ENCODE assay signal across 21 cellular contexts in the genomic region with DNA sequence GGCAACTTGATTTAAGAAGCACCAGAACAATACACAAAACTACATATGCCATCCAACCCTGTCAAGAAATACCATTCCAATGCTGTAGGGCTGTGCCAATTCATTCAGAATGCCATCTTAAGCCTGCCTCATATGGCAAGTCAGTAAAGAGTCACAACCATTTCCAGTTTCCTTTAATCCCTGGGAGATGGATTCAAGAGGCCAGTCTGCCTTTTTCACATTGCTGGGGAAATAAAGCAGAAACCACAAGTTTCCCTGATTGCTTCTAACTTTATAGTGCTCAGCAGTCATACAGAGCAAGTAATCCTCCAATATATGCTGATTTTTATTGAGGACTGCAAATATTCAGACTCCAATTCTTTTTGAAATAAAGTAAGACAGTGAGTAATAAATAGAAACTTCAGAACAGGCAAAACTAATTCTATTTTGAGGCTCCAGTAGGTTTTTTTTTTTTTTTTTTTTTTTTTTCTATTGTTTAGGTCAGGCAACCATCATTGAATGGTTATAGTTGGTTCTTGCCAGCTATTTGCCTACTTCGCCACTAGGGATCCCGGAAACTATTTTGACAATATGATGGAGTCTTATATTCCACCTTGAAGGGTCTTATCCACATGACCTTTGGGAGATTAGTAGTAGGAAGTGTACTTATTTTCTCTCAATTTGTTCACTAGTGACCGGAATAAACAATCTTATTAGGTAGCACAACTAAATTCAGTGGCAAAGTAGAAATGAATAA.
A peak's percentile ranks its signal among the peaks of the same experiment; 100 is the strongest.
DNase-seq lines count a peak whose midpoint lies in the region; ATAC-seq and TF ChIP-seq lines count a peak whose summit lies in the region.
"Had no signal": no experiment of that assay in that cellular context is flagged by ENCODE, and none has a peak within 500 bp of the region (broad histone marks: within the 10 kb centered on the region; RNA-seq: fewer than 3 reads in every experiment).

No MANE protein-coding gene starts in this region.

- no peak overlapping the region for H4K91ac ChIP-seq in trophoblast cell (ENCODE audit: low read depth, low read length)

- H3K4me1 Mint-ChIP-seq in stimulated activated naive B cell treated with anti-CD40 and anti-IgM and Interleukin-4, amounts not matched to agents 10 μg/mL and 1 μg/mL and 100 μg/mL, for 72 hours, result peaks cover 45 to 75% of the 10 kb centered on the region in 2 donors
- H3K4me1 Mint-ChIP-seq: activated CD8-positive, alpha-beta memory T cell treated with anti-CD3 and anti-CD28 coated beads, Interleukin-2, amount 10 ng/mL, durations not matched to agents 7 days and 5 days had no signal

- H2BK5ac ChIP-seq in trophoblast cell (ENCODE audit: low read depth, low read length, poor library complexity), result no peak overlapping the region

- peak overlapping the region; percentile 74 for H3K27ac ChIP-seq in epithelial cell of prostate
- no peak overlapping the region for H3K27ac ChIP-seq in trophoblast cell (ENCODE audit: low read depth, low read length)
- H3K27ac ChIP-seq: HL-60, SK-N-MC, suprapubic skin had no signal

- H3K27me3 Mint-ChIP-seq in stimulated activated naive B cell treated with anti-CD40 and anti-IgM and Interleukin-4, amounts not matched to agents 10 μg/mL and 1 μg/mL and 100 μg/mL, for 72 hours, result no peaks in the 10 kb centered on the region
- H3K27me3 Mint-ChIP-seq: activated CD8-positive, alpha-beta memory T cell treated with anti-CD3 and anti-CD28 coated beads, Interleukin-2, amount 10 ng/mL, durations not matched to agents 7 days and 5 days; activated naive CD8-positive, alpha-beta T cell treated with anti-CD3 and anti-CD28 coated beads, Interleukin-2, amount 50 U/mL, for 24 hours; IgD-negative memory B cell had no signal

- H3K79me1 ChIP-seq in trophoblast cell (ENCODE audit: low read length), result no peaks in the 10 kb centered on the region

- H3K9me3 Mint-ChIP-seq in stimulated activated naive B cell treated with anti-CD40 and anti-IgM and Interleukin-4, amounts not matched to agents 10 μg/mL and 1 μg/mL and 100 μg/mL, for 72 hours, result peaks cover 6 to 9% of the 10 kb centered on the region in 2 donors
- H3K9me3 Mint-ChIP-seq: activated T-helper 2 cell treated with anti-CD3 and anti-CD28 coated beads, Interferon-gamma antibody, Interleukin-2, Interleukin-4, amounts not matched to agents 10 μg/mL and 5 μg/mL and 100 μg/mL, durations not matched to agents 14 hours and 24 hours and 36 hours; IgD-negative memory B cell had no signal

- no peaks in the 10 kb centered on the region for H3K36me3 ChIP-seq in trophoblast cell (ENCODE audit: control insufficient read depth in 1 of 2, insufficient read depth in 2 of 2, low read length in 2 of 2)
- H3K36me3 ChIP-seq: suprapubic skin had no signal

- H2BK120ac ChIP-seq in trophoblast cell (ENCODE audit: insufficient read depth, low read length, poor library complexity), result no peak overlapping the region

- H3K4ac ChIP-seq in trophoblast cell (ENCODE audit: low read depth, low read length), result no peak overlapping the region

- H4K12ac ChIP-seq in trophoblast cell (ENCODE audit: low read depth, low read length), result no peak overlapping the region

- in situ Hi-C loops in GM13976 (cut with MboI; ENCODE audit: low sequenced_read_pairs, unreplicated experiment), result loop anchor here (25.0 kb wide), 1 partner anchor 397 kb away; a partner anchor contains a TSS

- H3K79me2 ChIP-seq in trophoblast cell (ENCODE audit: control insufficient read depth, insufficient read depth, low read length, poor library complexity), result no peaks in the 10 kb centered on the region

- peak; percentile 14; the same call in 1 of the 3 replicates for TF ChIP-seq CTCF in GM12872 (IDR thresholded peaks at IDR 0.05; ENCODE audit: insufficient read depth, low read depth, low read length)
- TF ChIP-seq CTCF in GM13976 (IDR thresholded peaks at IDR 0.05; ENCODE audit: borderline replicate concordance, control extremely low read depth, extremely low read depth, insufficient read depth, missing control alignments), result no peak

- DNase-seq in M059J (ENCODE audit: low read depth), result peak; percentile 40
- no peak for DNase-seq in epithelial cell of prostate (ENCODE audit: low read depth, low spot score)
- DNase-seq in trophoblast cell, result no peak
- DNase-seq in GM13976 (ENCODE audit: low spot score), result no peak
- no peak for DNase-seq in activated CD4-positive, CD25-positive, alpha-beta regulatory T cell (lab: John Stamatoyannopoulos, UW)
- DNase-seq in SW480 (ENCODE audit: low spot score), result no peak
- no peak for DNase-seq in stimulated activated naive B cell treated with anti-CD40 and anti-IgM and Interleukin-4, amounts not matched to agents 10 μg/mL and 1 μg/mL and 100 μg/mL, for 72 hours
- DNase-seq: activated CD8-positive, alpha-beta memory T cell treated with anti-CD3 and anti-CD28 coated beads, Interleukin-2, amount 10 ng/mL, durations not matched to agents 7 days and 5 days; activated naive CD8-positive, alpha-beta T cell treated with anti-CD3 and anti-CD28 coated beads, Interleukin-2, amount 50 U/mL, for 24 hours; islet precursor cell; naive thymus-derived CD8-positive, alpha-beta T cell; NCI-H1092 treated with DMSO at 0.1 percent for 48 hours; NCI-H2171 treated with DMSO at 0.1 percent for 48 hours; NCI-H748 treated with DMSO at 0.1 percent for 48 hours; stimulated activated CD4-positive, alpha-beta T cell treated with anti-CD3 and anti-CD28 coated beads, Interleukin-12 subunit alpha, Interleukin-12 subunit beta, amount 100 ng/mL, for 4 hours had no signal

- no peaks in the 10 kb centered on the region for H3K4me1 ChIP-seq in trophoblast cell (ENCODE audit: control insufficient read depth in 1 of 2, insufficient read depth in 2 of 2, low read length in 2 of 2)
- H3K4me1 ChIP-seq: suprapubic skin had no signal

- no peak overlapping the region for H3K4me3 ChIP-seq in trophoblast cell (ENCODE audit: low read depth, low read length)
- H3K4me3 ChIP-seq: SK-N-MC, suprapubic skin had no signal

- no peaks in the 10 kb centered on the region for H3K27me3 ChIP-seq in trophoblast cell (ENCODE audit: insufficient read depth, low read length)
- H3K27me3 ChIP-seq: suprapubic skin had no signal

- H3K36me3 Mint-ChIP-seq in stimulated activated naive B cell treated with anti-CD40 and anti-IgM and Interleukin-4, amounts not matched to agents 10 μg/mL and 1 μg/mL and 100 μg/mL, for 72 hours, result peaks cover 7 to 8% of the 10 kb centered on the region in 2 donors
- H3K36me3 Mint-ChIP-seq: activated CD8-positive, alpha-beta memory T cell treated with anti-CD3 and anti-CD28 coated beads, Interleukin-2, amount 10 ng/mL, durations not matched to agents 7 days and 5 days; IgD-negative memory B cell; naive thymus-derived CD8-positive, alpha-beta T cell had no signal

- H3K18ac ChIP-seq in trophoblast cell (ENCODE audit: low read length), result no peak overlapping the region

- H3K23ac ChIP-seq in trophoblast cell (ENCODE audit: low read length), result peak overlapping the region; percentile 15

- no peak overlapping the region for H2AK5ac ChIP-seq in trophoblast cell (ENCODE audit: low read length)

- H3K9ac ChIP-seq in trophoblast cell (ENCODE audit: low read length), result no peak overlapping the region

- no peak overlapping the region for H3K4me3 Mint-ChIP-seq in stimulated activated naive B cell treated with anti-CD40 and anti-IgM and Interleukin-4, amounts not matched to agents 10 μg/mL and 1 μg/mL and 100 μg/mL, for 72 hours
- H3K4me3 Mint-ChIP-seq: activated CD8-positive, alpha-beta memory T cell treated with anti-CD3 and anti-CD28 coated beads, Interleukin-2, amount 10 ng/mL, durations not matched to agents 7 days and 5 days; activated naive CD8-positive, alpha-beta T cell treated with anti-CD3 and anti-CD28 coated beads, Interleukin-2, amount 50 U/mL, for 24 hours; IgD-negative memory B cell; naive thymus-derived CD8-positive, alpha-beta T cell had no signal

- H3K27ac Mint-ChIP-seq in stimulated activated naive B cell treated with anti-CD40 and anti-IgM and Interleukin-4, amounts not matched to agents 10 μg/mL and 1 μg/mL and 100 μg/mL, for 72 hours, result no peak overlapping the region
- H3K27ac Mint-ChIP-seq: activated CD8-positive, alpha-beta memory T cell treated with anti-CD3 and anti-CD28 coated beads, Interleukin-2, amount 10 ng/mL, durations not matched to agents 7 days and 5 days; activated naive CD8-positive, alpha-beta T cell treated with anti-CD3 and anti-CD28 coated beads, Interleukin-2, amount 50 U/mL, for 24 hours; activated T-helper 2 cell treated with anti-CD3 and anti-CD28 coated beads, Interferon-gamma antibody, Interleukin-2, Interleukin-4, amounts not matched to agents 10 μg/mL and 5 μg/mL and 100 μg/mL, durations not matched to agents 14 hours and 24 hours and 36 hours; IgD-negative memory B cell; naive thymus-derived CD8-positive, alpha-beta T cell had no signal

- no peak for ATAC-seq in stimulated activated naive B cell treated with anti-CD40 and anti-IgM and Interleukin-4, amounts not matched to agents 10 μg/mL and 1 μg/mL and 100 μg/mL, for 72 hours (replicated peaks)
- ATAC-seq: activated CD8-positive, alpha-beta memory T cell treated with anti-CD3 and anti-CD28 coated beads, Interleukin-2, amount 10 ng/mL, durations not matched to agents 7 days and 5 days; activated naive CD8-positive, alpha-beta T cell treated with anti-CD3 and anti-CD28 coated beads, Interleukin-2, amount 50 U/mL, for 24 hours; naive thymus-derived CD8-positive, alpha-beta T cell had no signal

- no peaks in the 10 kb centered on the region for H3K9me3 ChIP-seq in trophoblast cell (ENCODE audit: insufficient read depth, low read depth, low read length)
- H3K9me3 ChIP-seq: suprapubic skin had no signal

- H4K8ac ChIP-seq in trophoblast cell (ENCODE audit: low read depth, low read length), result no peak overlapping the region

- H2BK12ac ChIP-seq in trophoblast cell (ENCODE audit: low read length), result no peak overlapping the region

- H3K14ac ChIP-seq in trophoblast cell (ENCODE audit: low read length), result no peak overlapping the region

- no peak overlapping the region for H2AFZ ChIP-seq in trophoblast cell (ENCODE audit: insufficient read depth, low read length, poor library complexity)

- no peak overlapping the region for H3K4me2 ChIP-seq in trophoblast cell (ENCODE audit: low read length)

- no CpG with 5 or more reads among the region's 3 CpGs for WGBS in trophoblast cell (ENCODE audit: extremely low coverage, insufficient coverage, insufficient read length)
